ENCODE assay signal across 22 cellular contexts in the genomic region with DNA sequence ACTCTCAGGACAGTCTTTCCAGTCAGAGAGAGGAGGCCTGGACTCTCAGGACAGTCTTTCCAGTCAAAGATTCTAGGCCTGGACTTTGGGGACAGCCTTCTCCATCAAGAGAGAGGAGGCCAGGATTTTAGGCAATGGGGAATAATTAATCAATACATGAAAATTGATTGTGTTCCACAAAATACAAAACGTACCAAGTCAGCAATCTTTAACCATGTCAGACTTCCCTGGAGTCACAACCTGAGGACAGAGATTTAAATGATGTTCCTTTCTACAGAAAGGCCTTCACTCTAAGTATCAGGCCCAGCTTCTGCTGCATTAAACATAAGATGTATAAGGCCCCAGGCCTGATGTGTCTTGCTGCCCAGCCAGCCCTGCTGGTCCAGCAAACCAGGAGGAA. TPM values are rescaled to one million over a fixed set of nuclear protein-coding genes. Genes with fewer than 3 reads are reported as not detected.
DNase-seq lines count a peak whose midpoint lies in the region; ATAC-seq, FAIRE-seq and TF ChIP-seq lines count a peak whose summit lies in the region.
"Had no signal": no experiment of that assay in that cellular context is flagged by ENCODE, and none has a peak within 500 bp of the region (broad histone marks: within the 10 kb centered on the region; RNA-seq: fewer than 3 reads in every experiment).

No MANE protein-coding gene starts in this region.

- no peak overlapping the region for H3K9ac ChIP-seq in K562 (ENCODE audit: insufficient read depth in 1 of 2, low read depth in 2 of 2, low read length in 2 of 2)
- H3K9ac ChIP-seq: BLaER1 treated with 17β-estradiol and CSF1 and Interleukin-3, amounts not matched to agents 10 nM and 100 nM had no signal

- H3K4me1 Mint-ChIP-seq in type B pancreatic cell (ENCODE audit: unreplicated experiment) = peaks cover 7% of the 10 kb centered on the region
- H3K4me1 Mint-ChIP-seq: B cell had no signal

- no peak for DNase-seq in A549 (ENCODE audit: low read depth in 1 of 2, low spot score in 1 of 2)
- no peak for DNase-seq in GM19239 (ENCODE audit: insufficient read length, low spot score)
- DNase-seq in K562 (ENCODE audit: extremely low read depth in 1 of 4, low spot score in 3 of 4) = no peak
- DNase-seq in type B pancreatic cell (ENCODE audit: extremely low spot score, unreplicated experiment) = no peak
- DNase-seq in left colon = no peak
- DNase-seq: 8988T; AML-193; Caco-2; Calu3; CD4-positive, alpha-beta T cell; CD8-positive, alpha-beta T cell; DMS79 treated with DMSO at 0.1 percent for 48 hours; GF-D8 had no signal

- H3K9me3 Mint-ChIP-seq in type B pancreatic cell = no peaks in the 10 kb centered on the region
- H3K9me3 Mint-ChIP-seq: CD4-positive, alpha-beta T cell; CD8-positive, alpha-beta T cell had no signal

- in situ Hi-C loops in K562 (cut with MboI) = no loop called here

- H2AFZ ChIP-seq in K562 (ENCODE audit: low read depth, low read length) = no peak overlapping the region

- H3K27ac ChIP-seq in A549 = no peak overlapping the region
- H3K27ac ChIP-seq in K562 (ENCODE audit: extremely low read depth, low read depth, low read length) = no peak overlapping the region
- H3K27ac ChIP-seq: BLaER1 treated with 17β-estradiol and CSF1 and Interleukin-3, amounts not matched to agents 10 nM and 100 nM; C4-2B had no signal

- peak overlapping the region; percentile 43 for H3K27ac Mint-ChIP-seq in type B pancreatic cell
- H3K27ac Mint-ChIP-seq: B cell; CD4-positive, alpha-beta T cell; CD8-positive, alpha-beta T cell had no signal

- FAIRE-seq in A549 (lab: Jason Lieb, UNC) = no peak
- peak; percentile 53 for FAIRE-seq in GM19239 (lab: Jason Lieb, UNC)
- FAIRE-seq in K562 (lab: Jason Lieb, UNC) = no peak
- FAIRE-seq: A204.1, D721Med, G401.6, GM12891 had no signal

- H3K4me3 ChIP-seq in A549 (no peak overlapping the region), K562 (no peak overlapping the region)
- H3K4me3 ChIP-seq: BLaER1 treated with 17β-estradiol and CSF1 and Interleukin-3, amounts not matched to agents 10 nM and 100 nM had no signal

- peaks cover 2% of the 10 kb centered on the region for H3K9me1 ChIP-seq in K562 (ENCODE audit: control insufficient read depth, insufficient read depth, low read length)

- ATAC-seq in A549 = no peak
- no peak for ATAC-seq in K562
- no peak for ATAC-seq in HG03457 (IDR thresholded peaks at IDR 0.05; ENCODE audit: unreplicated experiment)
- no peak for ATAC-seq in left colon
- no peak for ATAC-seq in esophagus mucosa
- ATAC-seq: CD8-positive, alpha-beta T cell had no signal

- TF ChIP-seq EP300 in A549 (IDR thresholded peaks at IDR 0.05) = no peak
- TF ChIP-seq EP300 in K562 (IDR thresholded peaks at IDR 0.05; ENCODE audit: low read length) = no peak

- POLR2A ChIA-PET in A549 (lab: Yijun Ruan, JAX) (no interaction called here), K562 (lab: Yijun Ruan, JAX) (interaction anchor here (0.7 kb wide), 1 partner anchor 26 kb away, joined by 4 read pairs; no protein-coding TSS in a partner anchor)

- TF ChIP-seq RAD21 in A549 (conservative IDR thresholded peaks at IDR 0.05 in 1 of 2, IDR thresholded peaks at IDR 0.05 in 1 of 2) (no peak), K562 (CRISPR knock-in tag; conservative IDR thresholded peaks at IDR 0.05 in 1 of 2, IDR thresholded peaks at IDR 0.05 in 1 of 2) (no peak)

- no TSS peak for BruUV-seq in K562 (replicated peaks; lab: Mats Ljungman, UMichigan)

- 100% methylated on average over 1 of the region's 1 CpG for WGBS in A549 (ENCODE audit: missing lambda C conversion rate)
- 19% methylated on average over 1 of the region's 1 CpG for WGBS in K562 (ENCODE audit: insufficient coverage, low coverage, missing lambda C conversion rate)

- H3K9me3 ChIP-seq in A549 = no peaks in the 10 kb centered on the region
- H3K9me3 ChIP-seq in K562 (replicated peaks; ENCODE audit: control insufficient read depth, insufficient read depth, low read depth, low read length) = no peaks in the 10 kb centered on the region
- H3K9me3 ChIP-seq: BLaER1 treated with 17β-estradiol and CSF1 and Interleukin-3, amounts not matched to agents 10 nM and 100 nM; Caco-2 had no signal

- TF ChIP-seq CTCF in A549 (IDR thresholded peaks at IDR 0.05) = no peak
- no peak for TF ChIP-seq CTCF in K562 (IDR thresholded peaks at IDR 0.05 in 2 of 3, conservative IDR thresholded peaks at IDR 0.05 in 1 of 3; ENCODE audit: insufficient read depth in 2 of 3, low read depth in 1 of 3, low read length in 3 of 3)
- no peak for TF ChIP-seq CTCF in type B pancreatic cell (conservative IDR thresholded peaks at IDR 0.05)

- H3K27me3 Mint-ChIP-seq in type B pancreatic cell = no peaks in the 10 kb centered on the region
- H3K27me3 Mint-ChIP-seq: CD4-positive, alpha-beta T cell had no signal

- peaks cover 3% of the 10 kb centered on the region for H4K20me1 ChIP-seq in K562 (replicated peaks; ENCODE audit: control insufficient read depth, insufficient read depth, low read length)

- no peaks in the 10 kb centered on the region for H3K36me3 ChIP-seq in K562 (ENCODE audit: control insufficient read depth, insufficient read depth, low read length)

- intact Hi-C loops in K562 (cut with micrococcal nuclease) = no loop called here
- intact Hi-C loops in left colon (cut with DNase I, micrococcal nuclease) = no loop called here

- H3K79me2 ChIP-seq in K562 (ENCODE audit: control insufficient read depth, insufficient read depth, low read length) = no peaks in the 10 kb centered on the region

- H3K27me3 ChIP-seq in K562 (ENCODE audit: control insufficient read depth in 2 of 2, insufficient read depth in 2 of 2, low read length in 2 of 2) = peaks cover 8 to 48% of the 10 kb centered on the region in 2 experiments; a peak in 4 of 5 replicates
- H3K27me3 ChIP-seq: BLaER1 treated with 17β-estradiol and CSF1 and Interleukin-3, amounts not matched to agents 10 nM and 100 nM had no signal

- H3K4me3 Mint-ChIP-seq in type B pancreatic cell = no peak overlapping the region
- H3K4me3 Mint-ChIP-seq: B cell; CD4-positive, alpha-beta T cell; CD8-positive, alpha-beta T cell had no signal

- H3K4me2 ChIP-seq in A549 (no peak overlapping the region), K562 (ENCODE audit: insufficient read depth, low read length) (no peak overlapping the region)

- CTCF ChIA-PET in A549 (lab: Yijun Ruan, JAX) = interaction anchor here (0.9 kb wide), 1 partner anchor 20 kb away, joined by 3 read pairs; no protein-coding TSS in a partner anchor
- CTCF ChIA-PET in K562 (lab: Yijun Ruan, JAX; ENCODE audit: low intra/inter-chr PET ratio) = no interaction called here

- H3K36me3 Mint-ChIP-seq in type B pancreatic cell = peaks cover 5% of the 10 kb centered on the region
- H3K36me3 Mint-ChIP-seq: CD8-positive, alpha-beta T cell had no signal

- TF ChIP-seq POLR2A in A549 (IDR thresholded peaks at IDR 0.05; ENCODE audit: low read length) = no peak
- TF ChIP-seq POLR2A in K562 (conservative IDR thresholded peaks at IDR 0.05) = no peak

- H3K4me1 ChIP-seq in A549 (peaks cover 17% of the 10 kb centered on the region; the same call in 2 of the 3 replicates), K562 (replicated peaks in 1 of 2; ENCODE audit: control insufficient read depth in 2 of 2, insufficient read depth in 2 of 2, low read length in 2 of 2) (no peaks in the 10 kb centered on the region)
- H3K4me1 ChIP-seq: Caco-2 had no signal

TF ChIP-seq in A549, 52 proteins besides CTCF, POLR2A, EP300 and RAD21 (continues in another document):
- no peak for TF ChIP-seq TFCP2L1 (CRISPR knock-in tag; IDR thresholded peaks at IDR 0.05)
- TF ChIP-seq MAFK (IDR thresholded peaks at IDR 0.05; ENCODE audit: partially characterized antibody) = peak; percentile 47
- TF ChIP-seq SREBF2 (IDR thresholded peaks at IDR 0.05) = no peak
- TF ChIP-seq NR3C1 (IDR thresholded peaks at IDR 0.05) = no peak
- TF ChIP-seq ZSCAN20 (CRISPR knock-in tag; IDR thresholded peaks at IDR 0.05) = no peak
- no peak for TF ChIP-seq EHF (CRISPR knock-in tag; IDR thresholded peaks at IDR 0.05)
- no peak for TF ChIP-seq HEYL (CRISPR knock-in tag; IDR thresholded peaks at IDR 0.05)

TF ChIP-seq in K562, 482 proteins besides CTCF, POLR2A, EP300 and RAD21:
- TF ChIP-seq CHD4 (IDR thresholded peaks at IDR 0.05; ENCODE audit: insufficient read depth, insufficient replicate concordance, low read depth, low read length, poor library complexity, severe bottlenecking) (no peak), MAFG (tag; conservative IDR thresholded peaks at IDR 0.05) (0 out of 2 replicates have a peak, but pooled peaks have one; percentile 19)

RNA-seq across cellular contexts. Expression of a gene that starts 27.0 kb away (rescaled TPM):
- polyA plus RNA-seq in A549 (2011; rRNA removed) = 3.6 and 3.7 TPM in 2 replicates
- 1.5 and 1.9 TPM in 2 replicates for polyA plus RNA-seq in A549 (2012; cell fraction: cytosol; rRNA removed)
- 4.2 and 4.4 TPM in 2 replicates for polyA plus RNA-seq in A549 (2012; cell fraction: nucleus; rRNA removed)
- polyA plus RNA-seq in A549 (2017; fragmentation: RNase III; extraction: RNeasy Plus Mini Kit Qiagen cat#74134 plus additional on column Dnase treatment) = 2.8 to 4.8 TPM (median 4.7 TPM) in 3 replicates
- polyA minus RNA-seq in A549 (2011; rRNA and poly(A)+ RNA removed) = 4.5 and 27.1 TPM in 2 replicates
- 0.12 and 0.14 TPM in 2 replicates for total RNA-seq in K562 (2011; cell fraction: chromatin; rRNA removed; ENCODE audit: low replicate concordance)
- total RNA-seq in K562 (2011; cell fraction: nucleolus; rRNA removed) = 0.26 and 1.2 TPM in 2 replicates
- 0.22 and 0.61 TPM in 2 replicates for total RNA-seq in K562 (2011; cell fraction: nucleoplasm; rRNA removed)
- total RNA-seq in K562 (2014; rRNA removed) = 0.08 TPM in 1 of 2 replicates, not detected in the other
- 0.03 TPM in 1 of 2 replicates, not detected in the other for total RNA-seq in K562 (2014; rRNA removed; fragmentation: Illumina TruSeq; extraction: Trizol)
- 0.04 TPM in 2 replicates for total RNA-seq in K562 (2015; rRNA removed; fragmentation: Illumina TruSeq; extraction: Trizol)
- total RNA-seq in K562 (2021) = 0.18 and 0.87 TPM in 2 replicates
- polyA plus RNA-seq in K562 (2011; rRNA removed) = 0.04 TPM in 1 of 2 replicates, not detected in the other
- 0.01 and 0.06 TPM in 2 replicates for polyA plus RNA-seq in K562 (2011; cell fraction: cytosol; rRNA removed)
- 0.01 and 0.14 TPM in 2 replicates for polyA plus RNA-seq in K562 (2011; cell fraction: nucleus; rRNA removed)
- 0.19 and 1.0 TPM in 2 replicates for polyA plus RNA-seq in K562 (2012)
- polyA plus RNA-seq in K562 (2014; fragmentation: Illumina TruSeq; extraction: Trizol) = 0.03 and 0.04 TPM in 2 replicates
- polyA plus RNA-seq in K562 (2014; fragmentation: Nextera tagmentation; extraction: Ambion mirVana) = not detected
- 0.01 and 0.05 TPM in 2 replicates for polyA plus RNA-seq in K562 (2014; rRNA removed)
- polyA minus RNA-seq in K562 (2011; rRNA and poly(A)+ RNA removed) = 0.04 TPM in 1 of 2 replicates, not detected in the other
- 0.46 TPM in 1 of 2 replicates, not detected in the other for polyA minus RNA-seq in K562 (2011; cell fraction: cytosol; rRNA and poly(A)+ RNA removed)
- polyA minus RNA-seq in K562 (2011; cell fraction: nucleus; rRNA and poly(A)+ RNA removed) = 0.33 and 0.40 TPM in 2 replicates
- 7.7 and 26.6 TPM in 2 replicates for total RNA-seq in type B pancreatic cell (ENCODE audit: low replicate concordance)
- 10 to 100 TPM in 1 of 2 donors, 1 to 10 TPM in 1; 9.1 to 14.2 TPM for total RNA-seq in left colon
- total RNA-seq in esophagus mucosa = 45.3 TPM
